8 cellular contexts compared by ENCODE assay signal in genomic region chr10:71383972-71384687, GRCh38. TPM values are rescaled to one million over a fixed set of nuclear protein-coding genes. Genes with fewer than 3 reads are reported as not detected.
DNase-seq lines count a peak whose midpoint lies in the region; ATAC-seq, FAIRE-seq and TF ChIP-seq lines count a peak whose summit lies in the region.

No MANE protein-coding gene starts in this region.

- no peak overlapping the region for H3K27ac Mint-ChIP-seq in type B pancreatic cell

- H3K79me2 ChIP-seq in DOHH2 (ENCODE audit: control insufficient read depth, low read length), result no peaks in the 10 kb centered on the region

- peaks cover under 1% of the 10 kb centered on the region; the same call in 1 of the 2 replicates for H3F3A ChIP-seq in DOHH2 (ENCODE audit: control insufficient read depth, insufficient read depth)

- peaks cover 12% of the 10 kb centered on the region for H3K27me3 ChIP-seq in DOHH2 (ENCODE audit: control insufficient read depth, low read length)
- no peaks in the 10 kb centered on the region for H3K27me3 ChIP-seq in pancreas

- H3K4me1 ChIP-seq in DOHH2 (ENCODE audit: control insufficient read depth, low read length) (peaks cover 4% of the 10 kb centered on the region), pancreas (no peaks in the 10 kb centered on the region)

- no peaks in the 10 kb centered on the region for H4K20me1 ChIP-seq in DOHH2 (ENCODE audit: control insufficient read depth, insufficient read depth, low read depth, low read length)

- no peaks in the 10 kb centered on the region for H3K9me2 ChIP-seq in DOHH2 (replicated peaks; ENCODE audit: control insufficient read depth, low read length)

- H3K27ac ChIP-seq in DOHH2 (ENCODE audit: low read depth, low read length) (no peak overlapping the region), pancreas (no peak overlapping the region)

- peak; percentile 97 for TF ChIP-seq CTCF in DOHH2 (IDR thresholded peaks at IDR 0.05; ENCODE audit: low read depth, low read length, poor library complexity, severe bottlenecking)
- TF ChIP-seq CTCF in pancreas (IDR thresholded peaks at IDR 0.05), result peak; percentile 76 to 92 (median 89)
- TF ChIP-seq CTCF in type B pancreatic cell (conservative IDR thresholded peaks at IDR 0.05), result peak; percentile 97

- no peaks in the 10 kb centered on the region for H3K9me3 Mint-ChIP-seq in type B pancreatic cell

- H3K36me3 ChIP-seq in DOHH2 (ENCODE audit: control insufficient read depth, low read length) (no peaks in the 10 kb centered on the region), pancreas (no peaks in the 10 kb centered on the region)

- no peak overlapping the region for H3K4me2 ChIP-seq in DOHH2 (ENCODE audit: low read length)

- ATAC-seq in HG02852 (IDR thresholded peaks at IDR 0.05; ENCODE audit: unreplicated experiment), result peak; percentile 52
- peak; percentile 84 to 99 (median 96) for ATAC-seq in pancreas
- no peak for ATAC-seq in HG03039 (IDR thresholded peaks at IDR 0.05; ENCODE audit: unreplicated experiment)

- peaks cover 15% of the 10 kb centered on the region for H3K27me3 Mint-ChIP-seq in type B pancreatic cell

- no peak overlapping the region for H3K4me3 Mint-ChIP-seq in type B pancreatic cell

- no peak for FAIRE-seq in pancreas (lab: Jason Lieb, UNC)

- no peaks in the 10 kb centered on the region for H3K4me1 Mint-ChIP-seq in type B pancreatic cell (ENCODE audit: unreplicated experiment)

- DNase-seq in RPMI7951 (ENCODE audit: low read depth), result peak; percentile 6
- DNase-seq in activated effector memory CD4-positive, alpha-beta T cell treated with Interleukin-2 at 50 U/mL for 16 hours, result peak; percentile 54
- peak; percentile 14 for DNase-seq in foreskin melanocyte
- DNase-seq in pancreas, result peak; percentile 31 to 92 (median 72)
- DNase-seq in type B pancreatic cell (ENCODE audit: extremely low spot score, unreplicated experiment), result peak; percentile 83

- intact Hi-C loops in pancreas (cut with DNase I), result loop anchor here in 2 of 3 donors (5.0 to 10.0 kb wide), 3 partner anchors 188 to 431 kb away; partner anchors contain the start of gene C10orf105 (in 1 of the 2)

- no peaks in the 10 kb centered on the region for H3K9me3 ChIP-seq in DOHH2 (ENCODE audit: control insufficient read depth, insufficient read depth, low read length)
- no peaks in the 10 kb centered on the region for H3K9me3 ChIP-seq in pancreas

- H3K36me3 Mint-ChIP-seq in type B pancreatic cell, result no peaks in the 10 kb centered on the region

- WGBS in pancreas, 2 donors, result 20 to 22% methylated on average over 10 of the region's 10 CpGs

- H3K4me3 ChIP-seq in DOHH2 (ENCODE audit: low read length), result no peak overlapping the region
- no peak overlapping the region for H3K4me3 ChIP-seq in pancreas

RNA-seq across cellular contexts. Expression of gene CDH23, which starts 12.6 kb away (rescaled TPM):
- total RNA-seq in RPMI7951 (2014; rRNA removed; shearing (Covaris generic)), result not detected in 2 replicates
- 10 to 100 TPM in 2 of 6 donors, 1 to 10 TPM in 4; 3.4 to 18.7 (median 8.4) TPM for total RNA-seq in pancreas
- 10 to 100 TPM; 19.5 to 64.6 TPM for polyA plus RNA-seq in pancreas
- 7.4 and 9.4 TPM in 2 replicates for total RNA-seq in type B pancreatic cell (ENCODE audit: low replicate concordance)

Comparison
In these comparisons a context has a peak if more than half of its experiments do, and no peak if none do; other contexts are left out.
1. DNase-seq: peak in every context shown above with its lines; median percentile 83 in type B pancreatic cell; 72 in pancreas; 54 in activated effector memory CD4-positive, alpha-beta T cell treated with Interleukin-2 at 50 U/mL for 16 hours; 14 in foreskin melanocyte; 6 in RPMI7951.